ENCODE assay signal across 12 cellular contexts in the genomic region with DNA sequence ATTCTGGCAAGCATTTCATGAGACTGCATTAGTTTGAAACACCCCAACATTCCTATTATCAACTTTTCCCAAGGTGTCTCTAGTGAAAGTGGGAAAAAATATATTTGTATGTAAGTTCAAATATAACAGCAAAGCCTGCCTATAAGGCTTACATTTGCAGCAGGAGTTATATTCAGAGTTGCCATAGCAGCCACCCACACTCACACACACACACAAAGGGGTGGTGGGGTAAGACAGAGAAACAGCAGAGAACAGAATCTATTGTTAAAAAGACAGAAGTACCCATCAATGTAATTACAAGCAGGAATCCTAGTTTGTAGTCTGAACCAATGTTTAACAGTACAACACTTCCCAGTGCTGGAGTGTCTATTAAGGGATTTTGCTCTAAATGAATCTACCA.
"Had no signal": no experiment of that assay in that cellular context is flagged by ENCODE, and none has a peak within 500 bp of the region (broad histone marks: within the 10 kb centered on the region; RNA-seq: fewer than 3 reads in every experiment).

No MANE protein-coding gene starts in this region.

- H3K4me1 ChIP-seq: foreskin keratinocyte, psoas muscle, sigmoid colon had no signal

- H3K27ac ChIP-seq: foreskin keratinocyte, psoas muscle, sigmoid colon had no signal

- DNase-seq: activated CD4-positive, alpha-beta T cell treated with anti-CD3 and anti-CD28 coated beads, Interleukin-2, amount 10 ng/mL, durations not matched to agents 24 days and 14 days; activated naive CD4-positive, alpha-beta T cell treated with Interleukin-2 at 50 U/mL for 16 hours; dermis blood vessel endothelial cell; foreskin keratinocyte; mucosa of descending colon; naive thymus-derived CD8-positive, alpha-beta T cell; psoas muscle; sigmoid colon; stimulated activated CD4-positive, alpha-beta T cell treated with anti-CD3 and anti-CD28 coated beads, Interleukin-12 subunit alpha, Interleukin-12 subunit beta, amount 100 ng/mL, for 4 hours; stimulated activated naive CD4-positive, alpha-beta T cell treated with Interleukin-2 at 50 U/mL for 16 hours; T-helper 1 cell; trophoblast cell had no signal

- H3K27me3 ChIP-seq: foreskin keratinocyte, sigmoid colon had no signal

- H3K9me3 ChIP-seq: mucosa of descending colon, psoas muscle, sigmoid colon had no signal

- H3K36me3 ChIP-seq: sigmoid colon had no signal

- H3K4me3 ChIP-seq: mucosa of descending colon, psoas muscle, sigmoid colon had no signal
